In genomic region chr9:76717611-76718010, GRCh38 we compare ENCODE assay signal across 12 cellular contexts. TPM values are rescaled to one million over a fixed set of nuclear protein-coding genes. Genes with fewer than 3 reads are reported as not detected.
DNase-seq lines count a peak whose midpoint lies in the region; FAIRE-seq and TF ChIP-seq lines count a peak whose summit lies in the region.
"Had no signal": no experiment of that assay in that cellular context is flagged by ENCODE, and none has a peak within 500 bp of the region (broad histone marks: within the 10 kb centered on the region; RNA-seq: fewer than 3 reads in every experiment).

No MANE protein-coding gene starts in this region.

- POLR2A ChIA-PET in H1 (lab: Charles Lee; ENCODE audit: partially characterized antibody), result interaction anchor here (1.4 kb wide), 1 partner anchor 15 kb away, joined by 4 read pairs; no protein-coding TSS in a partner anchor

- no peak overlapping the region for H3K4me2 ChIP-seq in H1 (ENCODE audit: insufficient read depth in 1 of 2, low read depth in 2 of 2, low read length in 2 of 2)

- H2BK12ac ChIP-seq in H1 (ENCODE audit: low read depth, low read length), result no peak overlapping the region

- H3K4ac ChIP-seq in H1 (replicated peaks; ENCODE audit: insufficient read length, low read depth, low read length), result no peak overlapping the region

- intact Hi-C loops in posterior cingulate gyrus (cut with DNase I), result no loop called here

- no peak for TF ChIP-seq CTCF in NB4 (IDR thresholded peaks at IDR 0.05; ENCODE audit: low read depth, low read length)
- TF ChIP-seq CTCF in H1 (IDR thresholded peaks at IDR 0.05; ENCODE audit: control extremely low read depth in 1 of 3, insufficient read depth in 1 of 3, low read depth in 1 of 3, low read length in 3 of 3), result no peak
- TF ChIP-seq CTCF in GM13976 (IDR thresholded peaks at IDR 0.05; ENCODE audit: borderline replicate concordance, control extremely low read depth, extremely low read depth, insufficient read depth, missing control alignments), result no peak

- no peak overlapping the region for H3K9ac ChIP-seq in H1 (replicated peaks in 1 of 4; ENCODE audit: extremely low read depth in 1 of 4, low read depth in 3 of 4, low read length in 3 of 4)

- no peak for TF ChIP-seq EP300 in H1 (IDR thresholded peaks at IDR 0.05; ENCODE audit: borderline replicate concordance in 1 of 2, low read depth in 2 of 2, low read length in 2 of 2)

- 83% methylated on average over 5 of the region's 5 CpGs; no CpG with 5 or more reads in 1 of the 2 experiments for WGBS in H1 (ENCODE audit: extremely low coverage in 1 of 2, insufficient coverage in 1 of 2, insufficient read length in 1 of 2, insufficient replicate concordance in 2 of 2, low coverage in 1 of 2, low lambda C conversion rate in 2 of 2, missing lambda C conversion rate in 1 of 2), 2 experiments

- no peak overlapping the region for H2BK20ac ChIP-seq in H1 (ENCODE audit: low read length)

- no peak overlapping the region for H4K91ac ChIP-seq in H1 (replicated peaks; ENCODE audit: insufficient read length, low read length)

- no peak overlapping the region for H2BK5ac ChIP-seq in H1 (ENCODE audit: low read depth, low read length)

- no peak for TF ChIP-seq POLR2A in NB4 (IDR thresholded peaks at IDR 0.05; ENCODE audit: extremely low read depth, insufficient read length)
- no peak for TF ChIP-seq POLR2A in H1 (IDR thresholded peaks at IDR 0.05; ENCODE audit: control extremely low read depth in 1 of 2, low read depth in 2 of 2, low read length in 2 of 2)

- H3K4me1 ChIP-seq in H1 (replicated peaks in 1 of 4; ENCODE audit: control insufficient read depth in 3 of 4, insufficient read depth in 4 of 4, low read length in 3 of 4), result no peaks in the 10 kb centered on the region

- no peaks in the 10 kb centered on the region for H3K79me1 ChIP-seq in H1 (ENCODE audit: low read depth, low read length)

- no peak overlapping the region for H3K56ac ChIP-seq in H1 (replicated peaks; ENCODE audit: insufficient read length, low read depth, low read length)

- H4K5ac ChIP-seq in H1 (ENCODE audit: insufficient read length, low read depth, low read length), result no peak overlapping the region

- H3K27ac ChIP-seq in H1 (ENCODE audit: low read depth, low read length), result no peak overlapping the region

- H3K4me3 ChIP-seq in NB4 (ENCODE audit: low read depth, low read length), result no peak overlapping the region
- no peak overlapping the region for H3K4me3 ChIP-seq in H1 (ENCODE audit: extremely low read depth in 1 of 4, insufficient read depth in 2 of 4, low read depth in 3 of 4, low read length in 4 of 4)

- H2BK120ac ChIP-seq in H1 (replicated peaks; ENCODE audit: low read depth, low read length), result no peak overlapping the region

- no peaks in the 10 kb centered on the region for H3K9me3 ChIP-seq in H1 (ENCODE audit: insufficient read depth in 2 of 2, low read depth in 1 of 2, low read length in 1 of 2)

- H2AK5ac ChIP-seq in H1 (ENCODE audit: low read depth, low read length), result no peak overlapping the region

- no peak for FAIRE-seq in H1 (lab: Jason Lieb, UNC)
- FAIRE-seq: keratinocyte had no signal

- peak overlapping the region; percentile 68; the same call in 1 of the 2 replicates for H2AFZ ChIP-seq in H1 (ENCODE audit: low read length)

- H4K20me1 ChIP-seq in H1 (replicated peaks in 1 of 2; ENCODE audit: control insufficient read depth in 1 of 2, insufficient read depth in 2 of 2, low read length in 2 of 2), result no peaks in the 10 kb centered on the region

- in situ Hi-C loops in GM13976 (cut with MboI; ENCODE audit: low sequenced_read_pairs, unreplicated experiment), result no loop called here

- DNase-seq in DMS153 (lab: John Stamatoyannopoulos, UW) (peak; percentile 53), NB4 (ENCODE audit: low read depth) (peak; percentile 30), H1 (ENCODE audit: low read depth in 1 of 2, low spot score in 2 of 2) (no peak), pons (ENCODE audit: low spot score) (peak; percentile 67), NCI-H1048 (lab: John Stamatoyannopoulos, UW) (no peak), posterior cingulate gyrus (no peak), GM13976 (ENCODE audit: low spot score) (no peak)
- no peak for DNase-seq in activated effector memory CD4-positive, alpha-beta T cell treated with anti-CD3 and anti-CD28 coated beads, Interleukin-2, amount 50 U/mL, for 16 hours
- DNase-seq: CD8-positive, alpha-beta T cell; NCI-H524 treated with DMSO at 0.1 percent for 48 hours had no signal

- H3K18ac ChIP-seq in H1 (ENCODE audit: extremely low read depth, low read length), result no peak overlapping the region

- H2BK15ac ChIP-seq in H1 (ENCODE audit: low read length), result no peak overlapping the region

- H3K36me3 ChIP-seq in H1 (ENCODE audit: control insufficient read depth in 2 of 4, insufficient read depth in 4 of 4, low read length in 3 of 4), result no peaks in the 10 kb centered on the region

- no peaks in the 10 kb centered on the region for H3K79me2 ChIP-seq in H1 (ENCODE audit: control insufficient read depth in 1 of 2, insufficient read depth in 2 of 2, low read length in 2 of 2)

- no peaks in the 10 kb centered on the region for H3K23me2 ChIP-seq in H1 (ENCODE audit: low read depth, low read length)

- CTCF ChIA-PET in H1 (lab: Charles Lee; ENCODE audit: partially characterized antibody), result interaction anchor here (1.5 to 2.9 kb wide), 3 partner anchors 14 to 38 kb away, joined by 3 to 12 read pairs (median 5); no protein-coding TSS in a partner anchor

- H3K14ac ChIP-seq in H1 (ENCODE audit: insufficient read length), result no peak overlapping the region

- TF ChIP-seq RAD21 in H1 (IDR thresholded peaks at IDR 0.05 in 1 of 2, conservative IDR thresholded peaks at IDR 0.05 in 1 of 2; ENCODE audit: low read depth in 2 of 2, low read length in 2 of 2), result no peak

- H3K23ac ChIP-seq in H1 (ENCODE audit: insufficient read length), result no peak overlapping the region

- no peak overlapping the region for H4K8ac ChIP-seq in H1 (ENCODE audit: extremely low read depth, insufficient read depth, low read length)

- H3K27me3 ChIP-seq in H1 (replicated peaks in 1 of 4; ENCODE audit: control insufficient read depth in 3 of 4, extremely low read depth in 1 of 4, insufficient read depth in 3 of 4, low read length in 3 of 4), result no peaks in the 10 kb centered on the region

TF ChIP-seq in H1, 55 proteins besides CTCF, POLR2A, EP300 and RAD21:
- TF ChIP-seq CBX5 (IDR thresholded peaks at IDR 0.05; ENCODE audit: low read depth, low read length) (no peak), TCF12 (IDR thresholded peaks at IDR 0.05; ENCODE audit: low read depth, low read length) (no peak), USF2 (IDR thresholded peaks at IDR 0.05; ENCODE audit: low read length) (no peak), POLR2AphosphoS5 (IDR thresholded peaks at IDR 0.05; ENCODE audit: low read depth, low read length) (no peak), KDM1A (IDR thresholded peaks at IDR 0.05; ENCODE audit: borderline replicate concordance, low read length) (no peak), KDM4A (IDR thresholded peaks at IDR 0.05; ENCODE audit: low read depth, low read length, severe bottlenecking) (no peak), KDM5A (IDR thresholded peaks at IDR 0.05; ENCODE audit: low read length) (no peak), RBBP5 (IDR thresholded peaks at IDR 0.05; ENCODE audit: borderline replicate concordance, low read depth, low read length) (no peak)

RNA-seq across cellular contexts. Expression of gene PCA3, which starts 46.6 kb away (rescaled TPM):
- not detected in 2 replicates for total RNA-seq in H1 (2021; fragmentation: NEBNext Ultra II Directional; extraction: Animal tissue kit (Norgen Biotek cat#: 25700))
- not detected in 2 replicates for polyA plus RNA-seq in H1 (2011; rRNA removed)
- 0.04 TPM for polyA plus RNA-seq in H1 (2011; cell fraction: cytosol; rRNA removed)
- not detected for polyA plus RNA-seq in H1 (2011; cell fraction: nucleus; rRNA removed)
- polyA plus RNA-seq in H1 (2012, experiment 1 of 2), result 0.74 to 1.0 TPM (median 0.93 TPM) in 3 of 4 replicates, not detected in the other
- not detected for polyA plus RNA-seq in H1 (2012, experiment 2 of 2)
- polyA plus RNA-seq in H1 (2013, experiment 1 of 2), result not detected
- polyA plus RNA-seq in H1 (2013, experiment 2 of 2), result not detected
- not detected in 2 replicates for polyA minus RNA-seq in H1 (2011; rRNA and poly(A)+ RNA removed)
- not detected for polyA minus RNA-seq in H1 (2011; cell fraction: cytosol; rRNA and poly(A)+ RNA removed)
- polyA minus RNA-seq in H1 (2011; cell fraction: nucleus; rRNA and poly(A)+ RNA removed), result not detected
- total RNA-seq: activated T-helper 2 cell treated with anti-CD3 and anti-CD28 coated beads, Interferon-gamma antibody, Interleukin-2, Interleukin-4, amounts not matched to agents 10 μg/mL and 5 μg/mL and 100 μg/mL, durations not matched to agents 14 hours and 24 hours and 36 hours; CD8-positive, alpha-beta T cell had no signal
- polyA plus RNA-seq: keratinocyte had no signal

Comparison
In these comparisons a context has a peak if more than half of its experiments do, and no peak if none do; other contexts are left out.
1. DNase-seq: peak in DMS153 (single experiment), NB4 (single experiment) and pons (single experiment); none in H1 (0 of 2), NCI-H1048 (single experiment), activated effector memory CD4-positive, alpha-beta T cell treated with anti-CD3 and anti-CD28 coated beads, Interleukin-2, amount 50 U/mL, for 16 hours (single experiment), posterior cingulate gyrus (0 of 10) and GM13976 (single experiment).